Comparison of ENCODE assay signal across 1 cellular context in genomic region chr12:52063986-52064649, GRCh38.
TF ChIP-seq lines count a peak whose summit lies in the region.

No MANE protein-coding gene starts in this region.

TF ChIP-seq in IMR-90, 13 proteins besides CTCF, POLR2A, EP300 and RAD21 (continued from another document):
- TF ChIP-seq USF2 (IDR thresholded peaks at IDR 0.05; ENCODE audit: low read depth, low read length) (no peak; the same call in 1 of the 2 replicates), FOS (IDR thresholded peaks at IDR 0.05; ENCODE audit: low read depth, low read length) (peak; percentile 93), RFX5 (IDR thresholded peaks at IDR 0.05; ENCODE audit: low read depth, low read length) (no peak), CEBPB (IDR thresholded peaks at IDR 0.05; ENCODE audit: low read depth, low read length) (peak; percentile 77)
